Comparison of ENCODE assay signal across 34 cellular contexts in the genomic region with DNA sequence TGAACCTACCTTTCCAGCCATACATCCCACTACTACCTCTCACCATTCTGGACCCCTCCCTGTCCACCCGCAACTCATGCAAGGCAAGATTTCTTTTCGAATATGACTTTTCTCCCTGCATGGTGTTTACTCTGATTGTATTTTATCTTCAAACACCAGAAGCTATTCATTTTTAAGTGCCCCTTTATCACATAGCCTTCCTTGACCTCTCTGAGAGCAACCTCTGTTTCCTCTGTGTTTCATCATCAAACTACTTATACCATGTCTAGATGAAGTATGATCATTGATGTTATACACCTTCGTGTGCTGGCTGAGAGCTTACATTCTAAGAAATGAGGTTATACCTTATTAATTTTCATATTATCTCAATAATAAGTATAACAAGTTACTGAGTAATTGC.
"Had no signal": no experiment of that assay in that cellular context is flagged by ENCODE, and none has a peak within 500 bp of the region (broad histone marks: within the 10 kb centered on the region; RNA-seq: fewer than 3 reads in every experiment).

No MANE protein-coding gene starts in this region.

- H3K9me3 ChIP-seq: MG63 had no signal

- H3K9ac ChIP-seq: KMS-11 had no signal

- DNase-seq: Karpas-422, Kasumi-1, MG63, MM.1S, MV-4-11, NCI-H1048, NCI-H1092, NCI-H1092 treated with DMSO at 0.1 percent for 48 hours, NCI-H1105, NCI-H1105 treated with DMSO at 0.1 percent for 48 hours, NCI-H1417, NCI-H1417 treated with DMSO at 0.1 percent for 48 hours, NCI-H1436, NCI-H1436 treated with DMSO at 0.1 percent for 48 hours, NCI-H146, NCI-H1694, NCI-H1694 treated with DMSO at 0.1 percent for 48 hours, NCI-H187, NCI-H187 treated with DMSO at 0.1 percent for 48 hours, NCI-H1930, NCI-H2029, NCI-H2029 treated with DMSO at 0.1 percent for 48 hours, NCI-H2081, NCI-H2081 treated with DMSO at 0.1 percent for 48 hours, NCI-H2107, NCI-H2171, NCI-H2171 treated with DMSO at 0.1 percent for 48 hours, NCI-H2227 treated with DMSO at 0.1 percent for 48 hours, NCI-H226, NCI-H345, NCI-H446, NCI-H446 treated with DMSO at 0.1 percent for 48 hours, NCI-H510A had no signal

- H3K4me3 ChIP-seq: MG63 had no signal

- H3K4me2 ChIP-seq: KMS-11 had no signal

- H3K36me3 ChIP-seq: MG63 had no signal

- H3K27me3 ChIP-seq: MG63 had no signal

- H3K27ac ChIP-seq: KMS-11 had no signal
